Comparison of ENCODE assay signal across 9 cellular contexts in the genomic region with DNA sequence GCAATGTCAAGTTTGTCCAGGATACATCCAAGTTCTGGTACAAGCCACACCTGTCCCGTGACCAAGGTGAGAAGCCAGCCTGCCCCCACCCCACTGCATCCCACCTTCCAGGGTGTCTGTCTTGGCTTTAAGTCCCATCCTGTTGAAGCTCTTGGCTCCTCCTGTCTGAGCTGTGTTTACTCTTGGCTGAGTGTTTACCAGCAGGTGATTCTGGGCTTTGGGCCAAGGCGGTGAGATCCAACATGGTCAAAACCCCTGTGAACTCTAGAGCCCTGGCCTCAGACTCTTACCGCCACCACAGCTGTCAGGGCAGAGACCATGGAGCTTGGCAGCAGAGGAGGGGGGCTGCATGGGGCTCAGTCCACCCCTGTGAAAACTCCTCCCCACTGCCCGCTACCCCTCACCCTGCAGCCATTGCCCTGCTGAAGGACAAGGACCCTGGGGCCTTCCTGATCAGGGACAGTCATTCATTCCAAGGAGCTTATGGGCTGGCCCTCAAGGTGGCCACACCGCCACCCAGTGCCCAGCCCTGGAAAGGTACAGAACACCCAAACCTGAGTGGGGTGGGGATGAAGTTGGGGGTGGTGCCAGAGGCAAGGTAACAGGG. TPM values are rescaled to one million over a fixed set of nuclear protein-coding genes. Genes with fewer than 3 reads are reported as not detected.
DNase-seq lines count a peak whose midpoint lies in the region; ATAC-seq and TF ChIP-seq lines count a peak whose summit lies in the region.
"Had no signal": no experiment of that assay in that cellular context is flagged by ENCODE, and none has a peak within 500 bp of the region (broad histone marks: within the 10 kb centered on the region; RNA-seq: fewer than 3 reads in every experiment).

No MANE protein-coding gene starts in this region.

- TF ChIP-seq CTCF in C4-2B (conservative IDR thresholded peaks at IDR 0.05), result peak; percentile 67
- TF ChIP-seq CTCF in MM.1S (IDR thresholded peaks at IDR 0.05; ENCODE audit: low read length), result peak; percentile 38
- TF ChIP-seq CTCF in right lobe of liver (IDR thresholded peaks at IDR 0.05), result peak in 2 of 4 donors; percentile 5 to 38

- no peaks in the 10 kb centered on the region for H3F3A ChIP-seq in MM.1S (ENCODE audit: insufficient read depth, low read length)

- no peaks in the 10 kb centered on the region for H4K20me1 ChIP-seq in MM.1S (ENCODE audit: insufficient read depth, low read length)

- H3K36me3 ChIP-seq in MM.1S (replicated peaks; ENCODE audit: insufficient read depth, low read length), result no peaks in the 10 kb centered on the region
- H3K36me3 ChIP-seq in adipocyte (ENCODE audit: control insufficient read depth, insufficient read depth, low read length, severe bottlenecking), result peaks cover 77% of the 10 kb centered on the region
- peaks cover 0 to 70% (median 33%) of the 10 kb centered on the region in 4 donors for H3K36me3 ChIP-seq in right lobe of liver

- peaks cover 19% of the 10 kb centered on the region for H3K27me3 ChIP-seq in MM.1S (replicated peaks; ENCODE audit: insufficient read depth, low read length)
- H3K27me3 ChIP-seq in adipocyte (replicated peaks; ENCODE audit: control insufficient read depth, insufficient read depth, low read length), result no peaks in the 10 kb centered on the region
- no peaks in the 10 kb centered on the region for H3K27me3 ChIP-seq in right lobe of liver

- H3K79me2 ChIP-seq in MM.1S (ENCODE audit: low read length), result no peaks in the 10 kb centered on the region

- DNase-seq in MM.1S, result no peak
- no peak for DNase-seq in adipocyte (ENCODE audit: low read depth)
- DNase-seq in right lobe of liver, result peak; percentile 90 to 95 (median 92)
- no peak for DNase-seq in cortex of kidney (lab: John Stamatoyannopoulos, UW)
- no peak for DNase-seq in activated naive CD4-positive, alpha-beta T cell (lab: John Stamatoyannopoulos, UW)

- H3K4me3 ChIP-seq in MM.1S (ENCODE audit: low read length) (no peak overlapping the region), adipocyte (ENCODE audit: low read length) (no peak overlapping the region), right lobe of liver (no peak overlapping the region)

- H2AFZ ChIP-seq in MM.1S (ENCODE audit: low read length), result no peak overlapping the region

- no peaks in the 10 kb centered on the region for H3K4me1 ChIP-seq in MM.1S (ENCODE audit: low read length)
- peaks cover 60% of the 10 kb centered on the region for H3K4me1 ChIP-seq in adipocyte (ENCODE audit: control insufficient read depth, insufficient read depth, low read length)
- H3K4me1 ChIP-seq in right lobe of liver, result peaks cover 0 to 23% (median 14%) of the 10 kb centered on the region in 4 donors

- no peak overlapping the region for H3K4me2 ChIP-seq in MM.1S (ENCODE audit: low read depth, low read length)

- no peaks in the 10 kb centered on the region for H3K9me3 ChIP-seq in MM.1S (replicated peaks; ENCODE audit: insufficient read depth, low read length)
- no peaks in the 10 kb centered on the region for H3K9me3 ChIP-seq in adipocyte (ENCODE audit: control insufficient read depth, low read length)
- no peaks in the 10 kb centered on the region for H3K9me3 ChIP-seq in right lobe of liver

- H3K9me2 ChIP-seq in MM.1S (replicated peaks; ENCODE audit: insufficient read depth, low read length), result no peaks in the 10 kb centered on the region

- H3K27ac ChIP-seq in C4-2B (peak overlapping the region; percentile 36), MM.1S (ENCODE audit: low read length) (no peak overlapping the region), right lobe of liver (peak overlapping the region; percentile 26 to 57 (median 43))

- no peak for TF ChIP-seq POLR2A in right lobe of liver (IDR thresholded peaks at IDR 0.05)

- intact Hi-C loops in right lobe of liver (cut with DNase I), result loop anchor here in 1 of 2 donors (5.0 to 10.0 kb wide), 3 partner anchors 36 to 133 kb away; a partner anchor contains a TSS

- no peak overlapping the region for H3K9ac ChIP-seq in MM.1S (ENCODE audit: low read length)
- peak overlapping the region; percentile 59 for H3K9ac ChIP-seq in adipocyte (ENCODE audit: low read length)

- 34% methylated on average over 4 of the region's 5 CpGs for WGBS in right lobe of liver (ENCODE audit: insufficient coverage, low coverage, low lambda C conversion rate, missing lambda C conversion rate)

- ATAC-seq in right lobe of liver, result peak; percentile 67 to 78 (median 74)
- no peak for ATAC-seq in HG03565 (IDR thresholded peaks at IDR 0.05; ENCODE audit: unreplicated experiment)
- ATAC-seq in GM18873 (IDR thresholded peaks at IDR 0.05; ENCODE audit: low FRiP score, unreplicated experiment), result no peak

RNA-seq across cellular contexts. Expression of a gene that starts 11.6 kb away (rescaled TPM):
- 100 to 1,000 TPM in 3 of 6 experiments, 10 to 100 TPM in 3; 50.5 to 139 (median 86.9) TPM for total RNA-seq in right lobe of liver

RNA-seq across cellular contexts. Expression of a gene that starts 17.7 kb away (rescaled TPM):
- total RNA-seq in right lobe of liver, result 10 to 100 TPM; 12.3 to 18.2 (median 14.4) TPM

RNA-seq across cellular contexts. Expression of a gene that starts 36.0 kb away (rescaled TPM):
- total RNA-seq in right lobe of liver, result 10 to 100 TPM in 2 of 6 experiments, 1 to 10 TPM in 4; 1.7 to 25.4 (median 4.9) TPM

RNA-seq across cellular contexts. Expression of a gene that starts 41.8 kb away (rescaled TPM):
- 1 to 10 TPM in 3 of 6 experiments, under 1 TPM in 3; 0.62 to 3.4 (median 0.99) TPM for total RNA-seq in right lobe of liver
- total RNA-seq: pulmonary artery endothelial cell had no signal

RNA-seq across cellular contexts. Expression of a gene that starts 55.3 kb away (rescaled TPM):
- total RNA-seq in right lobe of liver, result 100 to 1,000 TPM; 143 to 270 (median 180) TPM

Comparison
In these comparisons a context has a peak if more than half of its experiments do, and no peak if none do; other contexts are left out.
1. DNase-seq: peak in right lobe of liver (3 of 3); none in MM.1S (single experiment), adipocyte (single experiment), cortex of kidney (single experiment) and activated naive CD4-positive, alpha-beta T cell (0 of 4).
2. ATAC-seq: peak in right lobe of liver (4 of 4); none in HG03565 (single experiment) and GM18873 (single experiment).